In the genomic region with DNA sequence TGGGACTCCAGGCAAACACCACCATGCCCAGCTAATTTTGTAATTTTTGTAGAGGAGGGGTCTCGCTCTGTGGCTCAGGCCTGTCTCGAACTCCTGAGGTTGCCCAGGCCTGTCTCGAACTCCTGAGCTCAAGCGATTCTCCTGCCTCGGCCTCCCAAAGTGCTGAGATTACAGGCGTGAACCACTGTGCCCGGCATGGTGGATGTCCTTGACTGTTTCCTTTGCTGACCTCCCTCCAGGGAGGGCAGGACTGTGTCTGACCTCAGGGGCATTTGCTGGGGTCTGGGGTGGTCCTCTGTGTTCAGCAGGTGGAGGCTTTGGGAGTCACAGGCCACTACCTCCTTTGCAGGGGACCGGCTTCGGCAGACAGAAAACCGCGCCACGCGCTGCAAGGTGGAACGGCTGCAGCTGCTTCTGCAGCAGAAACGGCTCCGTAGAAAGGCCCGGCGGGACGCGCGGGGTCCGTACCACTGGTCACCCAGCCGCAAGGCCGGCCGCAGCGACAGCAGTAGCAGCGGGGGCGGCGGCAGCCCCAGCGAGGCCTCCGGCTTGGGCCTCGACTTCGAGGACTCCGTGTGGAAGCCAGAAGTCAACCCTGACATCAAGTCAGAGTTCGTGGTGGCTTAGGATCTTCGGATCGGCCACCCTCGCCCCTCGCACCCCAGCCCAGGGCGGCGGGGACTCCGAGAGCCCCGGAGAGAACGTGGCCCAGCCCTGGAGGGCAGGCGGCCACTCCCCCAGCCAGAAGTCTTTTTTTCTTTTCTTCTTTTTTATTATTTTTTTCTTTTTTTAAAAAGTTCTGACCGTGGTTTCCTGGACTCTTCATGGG, we compare ENCODE assay signal across 9 cellular contexts. TPM values are rescaled to one million over a fixed set of nuclear protein-coding genes. Genes with fewer than 3 reads are reported as not detected.
DNase-seq lines count a peak whose midpoint lies in the region; ATAC-seq and TF ChIP-seq lines count a peak whose summit lies in the region.
"Had no signal": no experiment of that assay in that cellular context is flagged by ENCODE, and none has a peak within 500 bp of the region (broad histone marks: within the 10 kb centered on the region; RNA-seq: fewer than 3 reads in every experiment).

No MANE protein-coding gene starts in this region.

- no peaks in the 10 kb centered on the region for H3K27me3 Mint-ChIP-seq in activated CD8-positive, alpha-beta memory T cell treated with anti-CD3 and anti-CD28 coated beads, Interleukin-2, amount 10 ng/mL, durations not matched to agents 7 days and 5 days
- H3K27me3 Mint-ChIP-seq in activated naive CD8-positive, alpha-beta T cell: no peaks in the 10 kb centered on the region

- no peak overlapping the region for H3K4me3 Mint-ChIP-seq in activated CD8-positive, alpha-beta memory T cell treated with anti-CD3 and anti-CD28 coated beads, Interleukin-2, amount 10 ng/mL, durations not matched to agents 7 days and 5 days
- H3K4me3 Mint-ChIP-seq in activated naive CD8-positive, alpha-beta T cell: no peak overlapping the region

- peak overlapping the region; percentile 36 for H3K27ac ChIP-seq in lower lobe of right lung
- peak overlapping the region; percentile 100 for H3K27ac ChIP-seq in substantia nigra (ENCODE audit: low read depth, low read length, poor library complexity, severe bottlenecking)

- H3K36me3 Mint-ChIP-seq in activated CD8-positive, alpha-beta memory T cell treated with anti-CD3 and anti-CD28 coated beads, Interleukin-2, amount 10 ng/mL, durations not matched to agents 7 days and 5 days: peaks cover 29% of the 10 kb centered on the region
- H3K36me3 Mint-ChIP-seq in activated naive CD8-positive, alpha-beta T cell: no peaks in the 10 kb centered on the region

- no peaks in the 10 kb centered on the region for H3K27me3 ChIP-seq in lower lobe of right lung (ENCODE audit: low read depth)

- H3K4me1 ChIP-seq in lower lobe of right lung: peaks cover 85% of the 10 kb centered on the region

- intact Hi-C loops in lower lobe of right lung (cut with DNase I): no loop called here

- DNase-seq in activated CD8-positive, alpha-beta memory T cell treated with anti-CD3 and anti-CD28 coated beads, Interleukin-2, amount 10 ng/mL, durations not matched to agents 7 days and 5 days: no peak
- no peak for DNase-seq in activated CD8-positive, alpha-beta memory T cell treated with anti-CD3 and anti-CD28 coated beads for 24 hours
- no peak for DNase-seq in lower lobe of right lung
- DNase-seq in substantia nigra (lab: John Stamatoyannopoulos, UW): no peak
- no peak for DNase-seq in T1000 (lab: John Stamatoyannopoulos, UW)
- no peak for DNase-seq in NCI-H146 treated with DMSO at 0.1 percent for 48 hours (lab: John Stamatoyannopoulos, UW; ENCODE audit: unreplicated experiment)
- DNase-seq: NCI-H1436 treated with DMSO at 0.1 percent for 48 hours had no signal

- TF ChIP-seq CTCF in lower lobe of right lung (IDR thresholded peaks at IDR 0.05): no peak

- H3K9me3 ChIP-seq in lower lobe of right lung: no peaks in the 10 kb centered on the region

- H3K4me1 Mint-ChIP-seq in activated CD8-positive, alpha-beta memory T cell treated with anti-CD3 and anti-CD28 coated beads, Interleukin-2, amount 10 ng/mL, durations not matched to agents 7 days and 5 days: peaks cover 47% of the 10 kb centered on the region
- H3K4me1 Mint-ChIP-seq in activated naive CD8-positive, alpha-beta T cell (ENCODE audit: low read depth): peaks cover 44% of the 10 kb centered on the region

- CTCF ChIA-PET in activated CD8-positive, alpha-beta memory T cell treated with anti-CD3 and anti-CD28 coated beads, Interleukin-2, amount 10 ng/mL, durations not matched to agents 7 days and 5 days (lab: Charles Lee): interaction anchor here (0.8 to 17.8 kb wide), 3 partner anchors 9 to 14 kb away, joined by 5 to 723 read pairs (median 88); a partner anchor contains a TSS

- no peak for ATAC-seq in activated CD8-positive, alpha-beta memory T cell treated with anti-CD3 and anti-CD28 coated beads, Interleukin-2, amount 10 ng/mL, durations not matched to agents 7 days and 5 days
- ATAC-seq in lower lobe of right lung: no peak
- no peak for ATAC-seq in HG02938 (IDR thresholded peaks at IDR 0.05; ENCODE audit: unreplicated experiment)

- no peak overlapping the region for H3K4me3 ChIP-seq in lower lobe of right lung

- no peaks in the 10 kb centered on the region for H3K9me3 Mint-ChIP-seq in activated CD8-positive, alpha-beta memory T cell treated with anti-CD3 and anti-CD28 coated beads, Interleukin-2, amount 10 ng/mL, durations not matched to agents 7 days and 5 days (ENCODE audit: low read depth)
- no peaks in the 10 kb centered on the region for H3K9me3 Mint-ChIP-seq in activated naive CD8-positive, alpha-beta T cell (ENCODE audit: low read depth)

- H3K27ac Mint-ChIP-seq in activated CD8-positive, alpha-beta memory T cell treated with anti-CD3 and anti-CD28 coated beads, Interleukin-2, amount 10 ng/mL, durations not matched to agents 7 days and 5 days: peak overlapping the region; percentile 95
- H3K27ac Mint-ChIP-seq in activated naive CD8-positive, alpha-beta T cell: peak overlapping the region; percentile 41

- peaks cover 50% of the 10 kb centered on the region for H3K36me3 ChIP-seq in lower lobe of right lung

RNA-seq across cellular contexts. Expression of a gene that starts 8.5 kb away (rescaled TPM):
- total RNA-seq in activated CD8-positive, alpha-beta memory T cell treated with anti-CD3 and anti-CD28 coated beads, Interleukin-2, amount 10 ng/mL, durations not matched to agents 7 days and 5 days: 10 to 100 TPM; 73.3 to 88.6 TPM
- total RNA-seq in lower lobe of right lung: 76.3 TPM

RNA-seq across cellular contexts. Expression of a gene that starts 12.3 kb away (rescaled TPM):
- total RNA-seq in activated CD8-positive, alpha-beta memory T cell treated with anti-CD3 and anti-CD28 coated beads, Interleukin-2, amount 10 ng/mL, durations not matched to agents 7 days and 5 days: 100 to 1,000 TPM; 189 to 210 TPM
- 352 TPM for total RNA-seq in lower lobe of right lung

RNA-seq across cellular contexts. Expression of a gene that starts 15.3 kb away (rescaled TPM):
- total RNA-seq in activated CD8-positive, alpha-beta memory T cell treated with anti-CD3 and anti-CD28 coated beads, Interleukin-2, amount 10 ng/mL, durations not matched to agents 7 days and 5 days: 100 to 1,000 TPM; 190 to 221 TPM
- 116 TPM for total RNA-seq in lower lobe of right lung

RNA-seq across cellular contexts. Expression of a gene that starts 18.5 kb away (rescaled TPM):
- 10 to 100 TPM; 54.7 to 60.3 TPM for total RNA-seq in activated CD8-positive, alpha-beta memory T cell treated with anti-CD3 and anti-CD28 coated beads, Interleukin-2, amount 10 ng/mL, durations not matched to agents 7 days and 5 days
- total RNA-seq in lower lobe of right lung: 43.5 TPM

RNA-seq across cellular contexts. Expression of a gene that starts 19.1 kb away (rescaled TPM):
- total RNA-seq in activated CD8-positive, alpha-beta memory T cell treated with anti-CD3 and anti-CD28 coated beads, Interleukin-2, amount 10 ng/mL, durations not matched to agents 7 days and 5 days: under 1 TPM; 0.29 to 0.52 TPM
- 0.41 TPM for total RNA-seq in lower lobe of right lung
